In the genomic region with DNA sequence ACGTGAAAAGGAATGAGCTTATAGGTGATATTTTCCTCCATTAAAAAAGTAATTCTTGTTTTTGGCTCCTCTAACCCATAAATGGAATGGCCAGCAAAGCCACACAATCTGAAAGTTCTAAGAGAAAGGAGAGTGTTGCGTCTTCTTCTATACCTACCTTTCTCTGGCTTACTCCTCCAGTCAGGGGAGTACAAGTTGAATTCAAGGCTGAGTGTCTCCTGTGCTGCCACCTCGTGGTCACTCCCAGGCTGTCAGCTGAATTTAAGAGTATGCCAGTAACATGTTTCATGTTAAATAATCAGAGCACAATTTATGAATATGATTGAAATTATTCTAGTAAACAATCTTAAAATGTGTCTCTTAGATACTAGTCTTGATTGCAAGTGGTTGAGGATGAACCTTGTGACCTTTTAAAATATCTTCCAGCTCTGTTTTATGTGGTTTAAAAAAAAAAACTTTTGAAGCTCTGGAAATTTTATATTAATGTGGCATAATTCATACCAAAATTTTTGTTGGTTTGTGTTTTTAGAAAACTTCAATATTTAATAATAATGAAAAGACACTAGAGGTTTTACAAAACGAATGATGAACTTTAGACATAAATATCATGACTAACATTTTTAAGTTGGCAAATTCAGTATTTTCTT, we compare ENCODE assay signal across 8 cellular contexts. TPM values are rescaled to one million over a fixed set of nuclear protein-coding genes. Genes with fewer than 3 reads are reported as not detected.
DNase-seq lines count a peak whose midpoint lies in the region; FAIRE-seq and TF ChIP-seq lines count a peak whose summit lies in the region.

No MANE protein-coding gene starts in this region.

- no peak overlapping the region for H2BK15ac ChIP-seq in H9 (ENCODE audit: low read depth, low read length)

- WGBS in H9 (ENCODE audit: extremely low coverage, insufficient read length, low lambda C conversion rate) = no CpG with 5 or more reads among the region's 4 CpGs

- peaks cover 0 to 4% (median 0%) of the 10 kb centered on the region in 3 experiments; a peak in 1 of 7 replicates for H3K36me3 Mint-ChIP-seq in H9 (ENCODE audit: insufficient read depth in 1 of 3, low read depth in 3 of 3)
- H3K36me3 Mint-ChIP-seq in progenitor cell of endocrine pancreas (ENCODE audit: insufficient read depth) = no peaks in the 10 kb centered on the region

- H3K9me3 Mint-ChIP-seq in H9 (no peaks in the 10 kb centered on the region; a peak in 2 of 5 replicates), progenitor cell of endocrine pancreas (ENCODE audit: low read depth) (no peaks in the 10 kb centered on the region)

- H3K4me1 ChIP-seq in H9 (ENCODE audit: insufficient read depth, low read length) = no peaks in the 10 kb centered on the region

- no peak overlapping the region for H2BK20ac ChIP-seq in H9 (ENCODE audit: low read depth, low read length, poor library complexity, severe bottlenecking)

- no peak overlapping the region for H3K18ac ChIP-seq in H9 (ENCODE audit: insufficient read length, low read depth, low read length)

- H2BK5ac ChIP-seq in H9 (ENCODE audit: insufficient read length, low read length) = no peak overlapping the region

- no peak overlapping the region for H3K14ac ChIP-seq in H9 (ENCODE audit: insufficient read depth, low read length)

- peak; percentile 93 for TF ChIP-seq CTCF in H9 (conservative IDR thresholded peaks at IDR 0.05)
- peak; percentile 99 for TF ChIP-seq CTCF in progenitor cell of endocrine pancreas (IDR thresholded peaks at IDR 0.05; ENCODE audit: unreplicated experiment)

- H3K23me2 ChIP-seq in H9 (ENCODE audit: insufficient read length, low read depth, low read length, poor library complexity, severe bottlenecking) = no peaks in the 10 kb centered on the region

- no peak for FAIRE-seq in urothelium cell line (lab: Jason Lieb, UNC)

- no peak overlapping the region for H3K4me2 ChIP-seq in H9 (ENCODE audit: insufficient read depth, insufficient read length, low read length)

- H2AK5ac ChIP-seq in H9 (ENCODE audit: insufficient read length, low read length) = no peak overlapping the region

- H3K27me3 Mint-ChIP-seq in H9 (ENCODE audit: low read depth) (no peaks in the 10 kb centered on the region; the same call in 1 of the 2 replicates), progenitor cell of endocrine pancreas (no peaks in the 10 kb centered on the region)

- H3K9me3 ChIP-seq in H9 (ENCODE audit: control insufficient read depth, low read depth, low read length) (no peaks in the 10 kb centered on the region), MG63 (no peaks in the 10 kb centered on the region)

- H4K5ac ChIP-seq in H9 (ENCODE audit: insufficient read length, low read depth, low read length) = no peak overlapping the region

- H2BK120ac ChIP-seq in H9 (ENCODE audit: low read depth, low read length, poor library complexity, severe bottlenecking) = no peak overlapping the region

- H3K27ac Mint-ChIP-seq in H9 (no peak overlapping the region), progenitor cell of endocrine pancreas (no peak overlapping the region)

- peak; percentile 16 for DNase-seq in GF-D8 (lab: John Stamatoyannopoulos, UW)
- peak; percentile 79 for DNase-seq in H9
- DNase-seq in MG63 = peak; percentile 65
- peak; percentile 76 for DNase-seq in SK-N-DZ (ENCODE audit: low spot score)
- peak; percentile 82 for DNase-seq in activated naive CD4-positive, alpha-beta T cell treated with Interleukin-2 at 50 U/mL for 16 hours
- DNase-seq in glomerular visceral epithelial cell (ENCODE audit: extremely low spot score) = peak; percentile 75
- peak; percentile 67 for DNase-seq in progenitor cell of endocrine pancreas (ENCODE audit: low spot score, unreplicated experiment)
- peak; percentile 64 for DNase-seq in urothelium cell line (ENCODE audit: low spot score)

- H3K27ac ChIP-seq in H9 (ENCODE audit: insufficient read length, low read depth, low read length) = no peak overlapping the region

- H3K4me3 Mint-ChIP-seq in H9 = no peak overlapping the region
- no peak overlapping the region for H3K4me3 Mint-ChIP-seq in progenitor cell of endocrine pancreas (ENCODE audit: low read depth)

- H3K27me3 ChIP-seq in H9 (ENCODE audit: insufficient read depth, low read length) (no peaks in the 10 kb centered on the region; the same call in 1 of the 2 replicates), MG63 (no peaks in the 10 kb centered on the region)

- H3K79me2 ChIP-seq in H9 (ENCODE audit: insufficient read depth, low read length) = no peaks in the 10 kb centered on the region

- no peaks in the 10 kb centered on the region for H4K20me1 ChIP-seq in H9 (ENCODE audit: control insufficient read depth, insufficient read depth, insufficient read length)

- H2AFZ ChIP-seq in H9 (ENCODE audit: low read length) = no peak overlapping the region

- no peak overlapping the region for H2BK12ac ChIP-seq in H9 (ENCODE audit: insufficient read length, low read depth, low read length)

- no peaks in the 10 kb centered on the region for H3K4me1 Mint-ChIP-seq in H9
- H3K4me1 Mint-ChIP-seq in progenitor cell of endocrine pancreas (ENCODE audit: low read depth) = no peaks in the 10 kb centered on the region

- H3K4me3 ChIP-seq in MG63 = no peak overlapping the region

- H3K56ac ChIP-seq in H9 (ENCODE audit: insufficient read length, low read depth, low read length) = no peak overlapping the region

- no peak overlapping the region for H4K91ac ChIP-seq in H9 (ENCODE audit: insufficient read length, low read depth, low read length)

- H3K36me3 ChIP-seq in MG63 = no peaks in the 10 kb centered on the region

- no peak overlapping the region for H4K8ac ChIP-seq in H9 (replicated peaks; ENCODE audit: insufficient read length, low read depth, low read length)

- H3K79me1 ChIP-seq in H9 (ENCODE audit: insufficient read depth, low read depth, low read length, poor library complexity, severe bottlenecking) = no peaks in the 10 kb centered on the region

- H3K4ac ChIP-seq in H9 (ENCODE audit: low read depth, low read length) = no peak overlapping the region

- H3K9ac ChIP-seq in H9 (ENCODE audit: extremely low read depth, insufficient read length, low read length) = no peak overlapping the region

- no peak overlapping the region for H3T11ph ChIP-seq in H9 (ENCODE audit: low read length)

- no peak overlapping the region for H3K23ac ChIP-seq in H9 (ENCODE audit: insufficient read length, low read depth, low read length)

RNA-seq across cellular contexts. Expression of gene PTHLH, which starts 31.7 kb away (rescaled TPM):
- 0.35 and 0.39 TPM in 2 replicates for total RNA-seq in H9 (2021)
- not detected in 2 replicates for total RNA-seq in MG63 (2014; rRNA removed; shearing (Covaris generic); ENCODE audit: low replicate concordance)
- polyA plus RNA-seq in SK-N-DZ (2014; cell fraction: cytosol; rRNA removed) = not detected in 2 replicates
- polyA plus RNA-seq in SK-N-DZ (2014; cell fraction: nucleus; rRNA removed) = not detected in 2 replicates
- 0.93 and 1.3 TPM in 2 replicates for total RNA-seq in progenitor cell of endocrine pancreas

Comparison
In these comparisons a context has a peak if more than half of its experiments do, and no peak if none do; other contexts are left out.
1. DNase-seq: peak in every context shown above with its lines; median percentile 82 in activated naive CD4-positive, alpha-beta T cell treated with Interleukin-2 at 50 U/mL for 16 hours; 79 in H9; 76 in SK-N-DZ; 75 in glomerular visceral epithelial cell; 67 in progenitor cell of endocrine pancreas; 65 in MG63; 64 in urothelium cell line; 16 in GF-D8.